8 cellular contexts compared by ENCODE assay signal in genomic region chr1:108533351-108534083, GRCh38. TPM values are rescaled to one million over a fixed set of nuclear protein-coding genes. Genes with fewer than 3 reads are reported as not detected.
DNase-seq lines count a peak whose midpoint lies in the region; ATAC-seq and TF ChIP-seq lines count a peak whose summit lies in the region.

No MANE protein-coding gene starts in this region.

- CTCF ChIA-PET in HEK293T (lab: Yijun Ruan, JAX), result no interaction called here

- peak; percentile 13 for DNase-seq in LHCN-M2 (ENCODE audit: low read depth)
- peak; percentile 21 for DNase-seq in left kidney (ENCODE audit: low read depth, low spot score)
- no peak for DNase-seq in anterior cingulate cortex (lab: John Stamatoyannopoulos, UW)
- DNase-seq in activated gamma-delta T cell (lab: John Stamatoyannopoulos, UW), result no peak
- no peak for DNase-seq in NCI-H1092 (lab: John Stamatoyannopoulos, UW)
- DNase-seq in HEK293T (ENCODE audit: extremely low spot score), result no peak

- peak; percentile 62 for ATAC-seq in GM18498 (IDR thresholded peaks at IDR 0.05; ENCODE audit: unreplicated experiment)
- ATAC-seq in GM21619 (IDR thresholded peaks at IDR 0.05; ENCODE audit: unreplicated experiment), result peak; percentile 58

- POLR2A ChIA-PET in HEK293T (lab: Yijun Ruan, JAX), result interaction anchor here (0.7 to 1.8 kb wide), 2 partner anchors 26 to 343 kb away, joined by 3 to 7 read pairs; partner anchors contain the start of genes EEIG2 and GPSM2

TF ChIP-seq in HEK293T, 16 proteins besides CTCF, POLR2A, EP300 and RAD21:
- TF ChIP-seq ELF4 (IDR thresholded peaks at IDR 0.05) (no peak), SUZ12 (IDR thresholded peaks at IDR 0.05) (no peak), BHLHE40 (IDR thresholded peaks at IDR 0.05; ENCODE audit: borderline replicate concordance) (no peak), ZNF384 (IDR thresholded peaks at IDR 0.05) (no peak)
TF ChIP-seq in HEK293T: peak in this region for 0.

RNA-seq across cellular contexts. Expression of gene EEIG2, which starts 26.4 kb away (rescaled TPM):
- total RNA-seq in LHCN-M2 (2014; rRNA removed), result 16.1 and 16.7 TPM in 2 replicates
- polyA plus RNA-seq in LHCN-M2 (2012), result 2.7 TPM

Comparison
In these comparisons a context has a peak if more than half of its experiments do, and no peak if none do; other contexts are left out.
1. DNase-seq: peak in LHCN-M2 (single experiment) and left kidney (single experiment); none in anterior cingulate cortex (0 of 58), activated gamma-delta T cell (single experiment), NCI-H1092 (single experiment) and HEK293T (single experiment).